ENCODE assay signal across 8 cellular contexts in genomic region chr2:47767880-47768609, GRCh38. TPM values are rescaled to one million over a fixed set of nuclear protein-coding genes. Genes with fewer than 3 reads are reported as not detected.
DNase-seq lines count a peak whose midpoint lies in the region; ATAC-seq lines count a peak whose summit lies in the region.

No MANE protein-coding gene starts in this region.

- no peak for ATAC-seq in GM21786 (IDR thresholded peaks at IDR 0.05; ENCODE audit: unreplicated experiment)

- no peak overlapping the region for H2AK5ac ChIP-seq in mesendoderm (ENCODE audit: low read length)

- H2BK5ac ChIP-seq in mesendoderm (ENCODE audit: low read length), result no peak overlapping the region

- H3K79me2 ChIP-seq in GM23248 (ENCODE audit: insufficient read depth), result no peaks in the 10 kb centered on the region
- no peaks in the 10 kb centered on the region for H3K79me2 ChIP-seq in mesendoderm (ENCODE audit: control insufficient read depth, insufficient read depth, low read length)

- H3K4me3 ChIP-seq in GM23248, result peak overlapping the region; percentile 60
- no peak overlapping the region for H3K4me3 ChIP-seq in mesendoderm (ENCODE audit: low read length)

- no peak overlapping the region for H3K18ac ChIP-seq in mesendoderm (ENCODE audit: low read length)

- peak; percentile 75 for DNase-seq in DMS 273 (lab: John Stamatoyannopoulos, UW; ENCODE audit: unreplicated experiment)
- DNase-seq in GM23248, result peak; percentile 54
- peak; percentile 45 for DNase-seq in NCI-H2171 treated with DMSO at 0.1 percent for 48 hours (lab: John Stamatoyannopoulos, UW)
- peak; percentile 76 to 78 for DNase-seq in activated CD4-positive, alpha-beta T cell treated with anti-CD3 and anti-CD28 coated beads, Interleukin-2, amount 50 U/mL, for 48 hours
- DNase-seq in effector CD4-positive, alpha-beta T cell, result peak; percentile 63
- DNase-seq in mesendoderm, result peak; percentile 63
- peak; percentile 46 to 64 for DNase-seq in stimulated activated CD8-positive, alpha-beta memory T cell treated with anti-CD3 and anti-CD28 coated beads, Interleukin-2, amount 100 ng/mL, for 48 hours (ENCODE audit: low read depth in 2 of 2)

- H3K4me1 ChIP-seq in GM23248 (ENCODE audit: insufficient read depth) (no peaks in the 10 kb centered on the region), mesendoderm (ENCODE audit: control insufficient read depth, low read depth, low read length) (no peaks in the 10 kb centered on the region)

- no peaks in the 10 kb centered on the region for H3K79me1 ChIP-seq in mesendoderm (ENCODE audit: low read length)

- peak overlapping the region; percentile 44 for H3K56ac ChIP-seq in mesendoderm (ENCODE audit: low read length)

- H3K4me2 ChIP-seq in GM23248 (ENCODE audit: unreplicated experiment) (peak overlapping the region; percentile 84), mesendoderm (ENCODE audit: low read length) (no peak overlapping the region)

- H3K23ac ChIP-seq in mesendoderm (ENCODE audit: low read length), result no peak overlapping the region

- H3K9me2 ChIP-seq in GM23248 (ENCODE audit: insufficient read depth), result no peaks in the 10 kb centered on the region

- peaks cover 10% of the 10 kb centered on the region for H3F3A ChIP-seq in GM23248 (ENCODE audit: insufficient read depth)

- in situ Hi-C loops in GM23248 (cut with MboI), result loop anchor here (5.0 kb wide), 1 partner anchor 321 kb away; no protein-coding TSS in a partner anchor

- no peak overlapping the region for H4K5ac ChIP-seq in mesendoderm (ENCODE audit: low read length)

- peak overlapping the region; percentile 10 for H3K4ac ChIP-seq in mesendoderm (ENCODE audit: low read depth, low read length)

- H3K36me3 ChIP-seq in GM23248 (ENCODE audit: low read depth) (no peaks in the 10 kb centered on the region), mesendoderm (ENCODE audit: control insufficient read depth, insufficient read depth, low read length) (no peaks in the 10 kb centered on the region)

- H4K8ac ChIP-seq in mesendoderm (ENCODE audit: low read depth, low read length), result no peak overlapping the region

- H3K27ac ChIP-seq in GM23248 (no peak overlapping the region), mesendoderm (ENCODE audit: low read depth, low read length) (no peak overlapping the region)

- WGBS in GM23248 (ENCODE audit: low coverage in 1 of 2, low lambda C conversion rate in 2 of 2, missing lambda C conversion rate in 2 of 2), 2 experiments, result 21 to 24% methylated on average over 28 of the region's 28 CpGs
- WGBS in mesendoderm (ENCODE audit: extremely low coverage, insufficient coverage, low lambda C conversion rate), result no CpG with 5 or more reads among the region's 28 CpGs

- H4K20me1 ChIP-seq in GM23248 (ENCODE audit: insufficient read depth), result no peaks in the 10 kb centered on the region

- H2BK15ac ChIP-seq in mesendoderm (replicated peaks; ENCODE audit: low read depth), result no peak overlapping the region

- no peak overlapping the region for H3K9ac ChIP-seq in GM23248
- H3K9ac ChIP-seq in mesendoderm (ENCODE audit: low read length), result no peak overlapping the region

- H3K27me3 ChIP-seq in GM23248 (replicated peaks; ENCODE audit: insufficient read depth), result peaks cover 8% of the 10 kb centered on the region; the same call in 1 of the 2 replicates
- H3K27me3 ChIP-seq in mesendoderm (ENCODE audit: insufficient read depth, low read length, poor library complexity), result no peaks in the 10 kb centered on the region

- H3K9me3 ChIP-seq in GM23248 (ENCODE audit: low read depth), result no peaks in the 10 kb centered on the region

- H2AFZ ChIP-seq in GM23248, result peak overlapping the region; percentile 84

- peak overlapping the region; percentile 90 for H2BK120ac ChIP-seq in mesendoderm (ENCODE audit: low read depth, low read length)

RNA-seq across cellular contexts. Expression of gene MSH6, which starts 14.9 kb away (rescaled TPM):
- total RNA-seq in GM23248 (2014; rRNA removed; shearing (Covaris generic)), result 44.9 and 57.8 TPM in 2 replicates
- polyA plus RNA-seq in GM23248 (2016; fragmentation: Nextera tagmentation; extraction: Ambion mirVana), result 35.1 and 43.3 TPM in 2 replicates
- polyA plus RNA-seq in mesendoderm (2013, experiment 1 of 2), result 135 TPM
- 139 TPM for polyA plus RNA-seq in mesendoderm (2013, experiment 2 of 2)
